9 cellular contexts compared by ENCODE assay signal in genomic region chr16:74726736-74727135, GRCh38. TPM values are rescaled to one million over a fixed set of nuclear protein-coding genes. Genes with fewer than 3 reads are reported as not detected.
A peak's percentile ranks its signal among the peaks of the same experiment; 100 is the strongest.
DNase-seq lines count a peak whose midpoint lies in the region; ATAC-seq and TF ChIP-seq lines count a peak whose summit lies in the region.
"Had no signal": no experiment of that assay in that cellular context is flagged by ENCODE, and none has a peak within 500 bp of the region (broad histone marks: within the 10 kb centered on the region; RNA-seq: fewer than 3 reads in every experiment).

No MANE protein-coding gene starts in this region.

- H3K27ac ChIP-seq in right lobe of liver, result no peak overlapping the region

- TF ChIP-seq POLR2A in right lobe of liver (IDR thresholded peaks at IDR 0.05), result no peak

- POLR2A ChIA-PET in BJ (lab: Charles Lee), result no interaction called here
- POLR2A ChIA-PET in activated CD8-positive, alpha-beta T cell treated with anti-CD3 and anti-CD28 coated beads, Interleukin-2, amount 10 ng/mL, durations not matched to agents 7 days and 5 days (lab: Charles Lee), result no interaction called here

- peaks cover 7% of the 10 kb centered on the region for H3K9me3 Mint-ChIP-seq in activated CD8-positive, alpha-beta T cell treated with anti-CD3 and anti-CD28 coated beads, Interleukin-2, amount 10 ng/mL, durations not matched to agents 7 days and 5 days (ENCODE audit: insufficient read depth)

- no peak overlapping the region for H3K4me3 Mint-ChIP-seq in activated CD8-positive, alpha-beta T cell treated with anti-CD3 and anti-CD28 coated beads, Interleukin-2, amount 10 ng/mL, durations not matched to agents 7 days and 5 days

- H3K36me3 Mint-ChIP-seq in activated CD8-positive, alpha-beta T cell treated with anti-CD3 and anti-CD28 coated beads, Interleukin-2, amount 10 ng/mL, durations not matched to agents 7 days and 5 days (ENCODE audit: low read depth), result no peaks in the 10 kb centered on the region

- no peak for ATAC-seq in activated CD8-positive, alpha-beta T cell treated with anti-CD3 and anti-CD28 coated beads, Interleukin-2, amount 10 ng/mL, durations not matched to agents 7 days and 5 days
- ATAC-seq in right lobe of liver (no peak), GM19035 (IDR thresholded peaks at IDR 0.05; ENCODE audit: unreplicated experiment) (no peak), GM18502 (IDR thresholded peaks at IDR 0.05; ENCODE audit: poor library complexity, unreplicated experiment) (no peak)

- H3K4me3 ChIP-seq in BJ (ENCODE audit: low read depth, low read length) (no peak overlapping the region), right lobe of liver (no peak overlapping the region)

- WGBS in right lobe of liver (ENCODE audit: insufficient coverage, low coverage, low lambda C conversion rate, missing lambda C conversion rate), result 60% methylated on average over 1 of the region's 2 CpGs

- no peaks in the 10 kb centered on the region for H3K4me1 ChIP-seq in right lobe of liver

- no peak for DNase-seq in BJ (ENCODE audit: low read depth)
- DNase-seq in HT1080 (ENCODE audit: low read depth), result peak; percentile 47
- peak; percentile 45 for DNase-seq in activated CD8-positive, alpha-beta T cell treated with anti-CD3 and anti-CD28 coated beads, Interleukin-2, amount 10 ng/mL, durations not matched to agents 7 days and 5 days
- DNase-seq in right lobe of liver, result peak in 1 of 3 donors; percentile 5
- no peak for DNase-seq in activated effector memory CD4-positive, alpha-beta T cell treated with Interleukin-2 at 50 U/mL for 16 hours
- DNase-seq in NCI-H187 (lab: John Stamatoyannopoulos, UW), result no peak
- DNase-seq: NCI-H774 had no signal

- TF ChIP-seq CTCF in BJ (IDR thresholded peaks at IDR 0.05; ENCODE audit: insufficient read depth, low read depth, low read length) (peak; percentile 34), right lobe of liver (IDR thresholded peaks at IDR 0.05) (peak in 3 of 4 donors; percentile 23 to 39 (median 27))

- CTCF ChIA-PET in BJ (lab: Yijun Ruan, JAX), result interaction anchor here (1.2 to 1.6 kb wide), 4 partner anchors 10 to 14 kb away, joined by 4 to 5 read pairs (median 4); no protein-coding TSS in a partner anchor
- CTCF ChIA-PET in activated CD8-positive, alpha-beta T cell treated with anti-CD3 and anti-CD28 coated beads, Interleukin-2, amount 10 ng/mL, durations not matched to agents 7 days and 5 days (lab: Charles Lee), result interaction anchor here (0.7 to 2.8 kb wide), 10 partner anchors 11 to 417 kb away, joined by 3 to 11 read pairs (median 3); partner anchors contain the start of gene MLKL

- no peaks in the 10 kb centered on the region for H3K9me3 ChIP-seq in right lobe of liver

- no peak overlapping the region for H3K27ac Mint-ChIP-seq in activated CD8-positive, alpha-beta T cell treated with anti-CD3 and anti-CD28 coated beads, Interleukin-2, amount 10 ng/mL, durations not matched to agents 7 days and 5 days

- H3K27me3 Mint-ChIP-seq in activated CD8-positive, alpha-beta T cell treated with anti-CD3 and anti-CD28 coated beads, Interleukin-2, amount 10 ng/mL, durations not matched to agents 7 days and 5 days (ENCODE audit: low read depth), result no peaks in the 10 kb centered on the region

- intact Hi-C loops in right lobe of liver (cut with DNase I), result no loop called here

- H3K27me3 ChIP-seq in BJ (ENCODE audit: control insufficient read depth, insufficient read depth, low read length) (no peaks in the 10 kb centered on the region), right lobe of liver (no peaks in the 10 kb centered on the region)

- H3K4me1 Mint-ChIP-seq in activated CD8-positive, alpha-beta T cell treated with anti-CD3 and anti-CD28 coated beads, Interleukin-2, amount 10 ng/mL, durations not matched to agents 7 days and 5 days (ENCODE audit: low read depth), result peaks cover 13% of the 10 kb centered on the region

- no peaks in the 10 kb centered on the region for H3K36me3 ChIP-seq in BJ (ENCODE audit: control insufficient read depth, insufficient read depth, low read length)
- no peaks in the 10 kb centered on the region for H3K36me3 ChIP-seq in right lobe of liver

RNA-seq across cellular contexts. Expression of gene MLKL, which starts 26.1 kb away (rescaled TPM):
- 4.4 and 5.5 TPM in 2 replicates for polyA plus RNA-seq in BJ (2011; rRNA removed)
- 2.4 and 3.1 TPM in 2 replicates for polyA minus RNA-seq in BJ (2011; rRNA and poly(A)+ RNA removed)
- 54.9 and 57.4 TPM in 2 replicates for total RNA-seq in HT1080 (2014; rRNA removed; shearing (Covaris generic))
- polyA plus RNA-seq in HT1080 (2015; cell fraction: cytosol; rRNA removed), result 17.8 and 20.6 TPM in 2 replicates
- polyA plus RNA-seq in HT1080 (2015; cell fraction: nucleus; rRNA removed), result 37.8 and 45.4 TPM in 2 replicates
- total RNA-seq in activated CD8-positive, alpha-beta T cell treated with anti-CD3 and anti-CD28 coated beads, Interleukin-2, amount 10 ng/mL, durations not matched to agents 7 days and 5 days, result 10 to 100 TPM; 29.5 to 31.3 TPM
- 10 to 100 TPM in 1 of 6 experiments, 1 to 10 TPM in 5; 2.6 to 13.1 (median 6.1) TPM for total RNA-seq in right lobe of liver

RNA-seq across cellular contexts. Expression of gene FA2H, which starts 47.9 kb away (rescaled TPM):
- not detected in 2 replicates for polyA plus RNA-seq in BJ (2011; rRNA removed)
- not detected in 2 replicates for polyA minus RNA-seq in BJ (2011; rRNA and poly(A)+ RNA removed)
- 0.14 TPM in 1 of 2 replicates, not detected in the other for total RNA-seq in HT1080 (2014; rRNA removed; shearing (Covaris generic))
- 0.06 TPM in 1 of 2 replicates, not detected in the other for polyA plus RNA-seq in HT1080 (2015; cell fraction: cytosol; rRNA removed)
- 0.07 TPM in 1 of 2 replicates, not detected in the other for polyA plus RNA-seq in HT1080 (2015; cell fraction: nucleus; rRNA removed)
- total RNA-seq in activated CD8-positive, alpha-beta T cell treated with anti-CD3 and anti-CD28 coated beads, Interleukin-2, amount 10 ng/mL, durations not matched to agents 7 days and 5 days, result not detected
- 1 to 10 TPM in 1 of 6 experiments, under 1 TPM in 2, not detected in 3; 0.19 to 1.2 (median 0.22) TPM for total RNA-seq in right lobe of liver

Comparison
In these comparisons a context has a peak if more than half of its experiments do, and no peak if none do; other contexts are left out.
1. DNase-seq: peak in HT1080 (single experiment) and activated CD8-positive, alpha-beta T cell treated with anti-CD3 and anti-CD28 coated beads, Interleukin-2, amount 10 ng/mL, durations not matched to agents 7 days and 5 days (single experiment); none in BJ (single experiment), activated effector memory CD4-positive, alpha-beta T cell treated with Interleukin-2 at 50 U/mL for 16 hours (single experiment) and NCI-H187 (0 of 2).